ENCODE assay signal across 1 cellular context in the genomic region with DNA sequence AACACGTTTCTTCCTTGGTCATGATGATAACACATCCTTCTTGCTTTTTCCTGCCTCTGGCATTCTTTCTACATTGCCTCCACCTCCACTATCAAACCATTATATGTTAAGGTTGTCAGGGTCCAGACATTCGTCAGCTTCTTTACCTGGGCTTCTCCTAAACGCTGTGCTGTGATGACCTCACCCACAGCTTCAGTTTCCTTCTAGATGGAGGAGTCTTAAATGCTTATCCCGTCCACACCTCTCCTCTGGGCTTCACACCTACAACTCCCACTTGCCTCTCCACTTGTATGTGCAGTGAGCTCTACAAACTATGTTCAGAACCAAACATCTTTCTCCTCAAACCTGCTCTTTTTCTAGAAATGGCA.
TF ChIP-seq lines count a peak whose summit lies in the region.

No MANE protein-coding gene starts in this region.

TF ChIP-seq in GM23338, 12 proteins besides CTCF, POLR2A, EP300 and RAD21 (continued from another document):
- TF ChIP-seq, protein P1, sequence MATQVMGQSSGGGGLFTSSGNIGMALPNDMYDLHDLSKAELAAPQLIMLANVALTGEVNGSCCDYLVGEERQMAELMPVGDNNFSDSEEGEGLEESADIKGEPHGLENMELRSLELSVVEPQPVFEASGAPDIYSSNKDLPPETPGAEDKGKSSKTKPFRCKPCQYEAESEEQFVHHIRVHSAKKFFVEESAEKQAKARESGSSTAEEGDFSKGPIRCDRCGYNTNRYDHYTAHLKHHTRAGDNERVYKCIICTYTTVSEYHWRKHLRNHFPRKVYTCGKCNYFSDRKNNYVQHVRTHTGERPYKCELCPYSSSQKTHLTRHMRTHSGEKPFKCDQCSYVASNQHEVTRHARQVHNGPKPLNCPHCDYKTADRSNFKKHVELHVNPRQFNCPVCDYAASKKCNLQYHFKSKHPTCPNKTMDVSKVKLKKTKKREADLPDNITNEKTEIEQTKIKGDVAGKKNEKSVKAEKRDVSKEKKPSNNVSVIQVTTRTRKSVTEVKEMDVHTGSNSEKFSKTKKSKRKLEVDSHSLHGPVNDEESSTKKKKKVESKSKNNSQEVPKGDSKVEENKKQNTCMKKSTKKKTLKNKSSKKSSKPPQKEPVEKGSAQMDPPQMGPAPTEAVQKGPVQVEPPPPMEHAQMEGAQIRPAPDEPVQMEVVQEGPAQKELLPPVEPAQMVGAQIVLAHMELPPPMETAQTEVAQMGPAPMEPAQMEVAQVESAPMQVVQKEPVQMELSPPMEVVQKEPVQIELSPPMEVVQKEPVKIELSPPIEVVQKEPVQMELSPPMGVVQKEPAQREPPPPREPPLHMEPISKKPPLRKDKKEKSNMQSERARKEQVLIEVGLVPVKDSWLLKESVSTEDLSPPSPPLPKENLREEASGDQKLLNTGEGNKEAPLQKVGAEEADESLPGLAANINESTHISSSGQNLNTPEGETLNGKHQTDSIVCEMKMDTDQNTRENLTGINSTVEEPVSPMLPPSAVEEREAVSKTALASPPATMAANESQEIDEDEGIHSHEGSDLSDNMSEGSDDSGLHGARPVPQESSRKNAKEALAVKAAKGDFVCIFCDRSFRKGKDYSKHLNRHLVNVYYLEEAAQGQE (IDR thresholded peaks at IDR 0.05; ENCODE audit: unreplicated experiment), result no peak
- TF ChIP-seq EZH2phosphoT487 (IDR thresholded peaks at IDR 0.05; ENCODE audit: unreplicated experiment), result no peak
- no peak for TF ChIP-seq ZNF331 (CRISPR knock-in tag; IDR thresholded peaks at IDR 0.05; ENCODE audit: low read depth)
